Comparison of ENCODE assay signal across 8 cellular contexts in the genomic region with DNA sequence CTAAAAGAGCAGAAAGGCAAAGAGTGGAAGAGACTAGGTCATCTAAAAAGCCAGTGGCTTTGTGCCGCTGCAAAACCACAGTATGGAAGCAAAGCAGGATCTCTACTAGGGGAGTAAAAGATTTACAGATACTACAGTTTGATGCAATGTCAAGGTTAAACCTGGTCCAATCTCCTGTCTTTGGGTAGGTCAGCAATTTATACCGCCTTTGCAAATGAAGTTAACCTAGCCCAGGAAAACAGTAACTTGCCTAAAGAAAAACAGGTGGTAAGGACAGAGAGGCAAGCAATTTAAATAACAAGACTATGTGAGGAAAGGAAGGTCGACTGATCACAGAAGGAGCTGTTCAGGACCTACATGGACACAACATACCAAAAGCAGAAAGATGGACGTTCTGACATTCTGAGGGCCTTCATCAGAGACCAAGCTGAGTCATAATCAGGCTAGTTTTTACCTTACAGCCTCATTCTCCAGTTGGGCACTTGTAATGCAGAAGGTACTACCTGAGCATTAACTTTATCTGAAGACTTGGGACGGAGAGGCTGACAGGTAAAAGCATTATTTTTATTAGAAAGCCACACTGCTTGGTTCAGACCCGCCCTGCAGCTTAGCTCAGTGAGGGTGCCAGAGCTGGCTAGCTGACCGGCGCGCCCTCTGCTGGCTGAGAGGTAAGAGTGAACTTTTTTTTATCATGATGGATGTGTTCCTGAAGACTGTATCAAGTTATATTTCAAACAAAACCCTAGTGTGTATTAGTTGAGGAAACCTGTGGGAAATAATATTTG. TPM values are rescaled to one million over a fixed set of nuclear protein-coding genes. Genes with fewer than 3 reads are reported as not detected.
DNase-seq lines count a peak whose midpoint lies in the region; ATAC-seq and TF ChIP-seq lines count a peak whose summit lies in the region.

No MANE protein-coding gene starts in this region.

- H3K4me3 ChIP-seq in OCI-LY3 (ENCODE audit: low read length) = peak overlapping the region; percentile 75

- no peaks in the 10 kb centered on the region for H3K36me3 Mint-ChIP-seq in naive B cell

- H3K9me3 Mint-ChIP-seq in naive B cell = no peaks in the 10 kb centered on the region

- H3K27ac Mint-ChIP-seq in naive B cell = peak overlapping the region in 2 of 6 donors; percentile 30 to 86

- peak overlapping the region; percentile 52 for H3K9ac ChIP-seq in OCI-LY3 (ENCODE audit: low read length)

- peak; percentile 65 for DNase-seq in COLO668 (lab: John Stamatoyannopoulos, UW; ENCODE audit: unreplicated experiment)
- DNase-seq in HUDEP-2 (lab: John Stamatoyannopoulos, UW; ENCODE audit: unreplicated experiment in 76 of 76) = peak in 68 of 76 experiments; percentile 12 to 82 (median 60)
- peak; percentile 77 for DNase-seq in activated T-cell treated with anti-CD3 and anti-CD28 coated beads for 48 hours (ENCODE audit: low read depth)
- DNase-seq in erythroblast (lab: John Stamatoyannopoulos, UW) = peak; percentile 85 to 92
- DNase-seq in naive B cell = peak; percentile 70
- peak; percentile 60 to 70 for DNase-seq in stimulated activated CD8-positive, alpha-beta memory T cell treated with anti-CD3 and anti-CD28 coated beads, Interleukin-7, amount 100 ng/mL, for 4 hours (ENCODE audit: low read depth in 2 of 2)

- TF ChIP-seq POLR2A in erythroblast (IDR thresholded peaks at IDR 0.05; ENCODE audit: low read length) = no peak

- H3K4me1 Mint-ChIP-seq in naive B cell = peaks cover 12 to 18% (median 14%) of the 10 kb centered on the region in 3 donors

- ATAC-seq in GM21360 (IDR thresholded peaks at IDR 0.05; ENCODE audit: unreplicated experiment) = peak; percentile 67
- peak; percentile 81 to 83 for ATAC-seq in naive B cell (ENCODE audit: low read depth in 2 of 2)

- no peaks in the 10 kb centered on the region for H3K27me3 ChIP-seq in OCI-LY3 (ENCODE audit: low read depth, low read length)

- H3K9me3 ChIP-seq in OCI-LY3 (ENCODE audit: insufficient read depth, low read length) = no peaks in the 10 kb centered on the region

- TF ChIP-seq CTCF in OCI-LY3 (IDR thresholded peaks at IDR 0.05; ENCODE audit: low read depth, low read length) = peak; percentile 90

- no peak overlapping the region for H3K27ac ChIP-seq in OCI-LY3 (ENCODE audit: low read length)

- no peaks in the 10 kb centered on the region for H3K79me2 ChIP-seq in OCI-LY3 (ENCODE audit: low read length)

- peaks cover 19% of the 10 kb centered on the region for H3K4me1 ChIP-seq in OCI-LY3 (ENCODE audit: low read length)

- no peaks in the 10 kb centered on the region for H4K20me1 ChIP-seq in OCI-LY3 (ENCODE audit: insufficient read depth, low read length)

- H2AFZ ChIP-seq in OCI-LY3 (ENCODE audit: low read depth, low read length) = peak overlapping the region; percentile 80

- H3K4me2 ChIP-seq in OCI-LY3 (ENCODE audit: low read length) = peak overlapping the region; percentile 79

- no peaks in the 10 kb centered on the region for H3K27me3 Mint-ChIP-seq in naive B cell

- H3K4me3 Mint-ChIP-seq in naive B cell = peak overlapping the region in 7 of 8 donors; percentile 61 to 85 (median 79)

- H3K36me3 ChIP-seq in OCI-LY3 (replicated peaks; ENCODE audit: low read depth, low read length) = no peaks in the 10 kb centered on the region

RNA-seq across cellular contexts. Expression of gene CDKL4, which starts 15.9 kb away (rescaled TPM):
- not detected for polyA plus RNA-seq in naive B cell (ENCODE audit: low read depth in 6 of 6)
